ENCODE assay signal across 1 cellular context in the genomic region with DNA sequence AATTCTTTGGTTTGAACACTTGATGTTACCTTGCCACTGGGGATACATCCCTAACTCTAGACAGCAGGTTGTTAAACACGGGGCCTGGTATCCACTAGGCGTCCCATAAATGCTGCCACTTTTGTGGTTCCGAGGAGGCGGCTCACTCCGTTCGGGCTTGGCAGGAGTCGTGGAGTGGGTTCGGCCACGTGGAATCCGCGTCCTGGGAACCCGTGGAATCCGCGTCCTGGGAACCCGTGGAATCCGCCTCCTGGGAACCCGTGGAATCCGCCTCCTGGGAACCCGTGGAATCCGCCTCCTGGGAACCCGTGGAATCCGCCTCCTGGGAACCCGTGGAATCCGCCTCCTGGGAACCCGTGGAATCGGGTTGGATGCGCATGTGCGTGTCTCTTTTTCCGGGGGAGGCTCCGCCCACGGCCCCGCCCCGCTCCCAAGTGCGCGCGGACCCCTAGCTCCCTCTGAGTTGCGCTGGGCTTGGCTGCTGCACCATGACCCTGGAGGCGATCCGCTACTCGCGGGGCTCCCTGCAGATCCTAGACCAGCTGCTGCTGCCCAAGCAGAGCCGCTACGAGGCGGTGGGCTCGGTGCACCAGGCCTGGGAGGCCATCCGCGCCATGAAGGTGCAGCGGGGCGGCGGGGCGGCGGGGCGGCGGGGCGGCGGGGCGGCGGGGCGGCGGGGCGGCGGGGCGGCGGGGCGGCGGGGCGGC.
TF ChIP-seq lines count a peak whose summit lies in the region.

Gene MRI1, plus strand, starts transcription at position 422 of the 707 bp plus-strand sequence. Its CDS starts 67 bp downstream, at position 489.

TF ChIP-seq in HepG2, 621 proteins besides CTCF, POLR2A, EP300 and RAD21 (continued from another document and continues in another):
- TF ChIP-seq SKIL (CRISPR knock-in tag; IDR thresholded peaks at IDR 0.05; ENCODE audit: borderline replicate concordance): no peak
- no peak for TF ChIP-seq PHF5A (CRISPR knock-in tag; IDR thresholded peaks at IDR 0.05; ENCODE audit: low read depth, unreplicated experiment)
- no peak for TF ChIP-seq SRY (CRISPR knock-in tag; IDR thresholded peaks at IDR 0.05)
- TF ChIP-seq RAD51 (IDR thresholded peaks at IDR 0.05; ENCODE audit: borderline replicate concordance): no peak
- TF ChIP-seq ZNF281 (CRISPR knock-in tag; IDR thresholded peaks at IDR 0.05; ENCODE audit: borderline replicate concordance): no peak
- TF ChIP-seq POLR2AphosphoS2 (IDR thresholded peaks at IDR 0.05; ENCODE audit: low read depth, low read length): no peak
- no peak for TF ChIP-seq TBP (CRISPR knock-in tag; IDR thresholded peaks at IDR 0.05)
- no peak for TF ChIP-seq HOXA7 (CRISPR knock-in tag; IDR thresholded peaks at IDR 0.05)
- TF ChIP-seq MED8 (CRISPR knock-in tag; IDR thresholded peaks at IDR 0.05; ENCODE audit: insufficient replicate concordance): no peak
- TF ChIP-seq CENPX (CRISPR knock-in tag; IDR thresholded peaks at IDR 0.05): no peak
- TF ChIP-seq ZNF460 (CRISPR knock-in tag; IDR thresholded peaks at IDR 0.05; ENCODE audit: borderline replicate concordance): no peak
- TF ChIP-seq PLRG1 (conservative IDR thresholded peaks at IDR 0.05): no peak
- TF ChIP-seq, protein P1, sequence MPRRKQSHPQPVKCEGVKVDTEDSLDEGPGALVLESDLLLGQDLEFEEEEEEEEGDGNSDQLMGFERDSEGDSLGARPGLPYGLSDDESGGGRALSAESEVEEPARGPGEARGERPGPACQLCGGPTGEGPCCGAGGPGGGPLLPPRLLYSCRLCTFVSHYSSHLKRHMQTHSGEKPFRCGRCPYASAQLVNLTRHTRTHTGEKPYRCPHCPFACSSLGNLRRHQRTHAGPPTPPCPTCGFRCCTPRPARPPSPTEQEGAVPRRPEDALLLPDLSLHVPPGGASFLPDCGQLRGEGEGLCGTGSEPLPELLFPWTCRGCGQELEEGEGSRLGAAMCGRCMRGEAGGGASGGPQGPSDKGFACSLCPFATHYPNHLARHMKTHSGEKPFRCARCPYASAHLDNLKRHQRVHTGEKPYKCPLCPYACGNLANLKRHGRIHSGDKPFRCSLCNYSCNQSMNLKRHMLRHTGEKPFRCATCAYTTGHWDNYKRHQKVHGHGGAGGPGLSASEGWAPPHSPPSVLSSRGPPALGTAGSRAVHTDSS (CRISPR knock-in tag; conservative IDR thresholded peaks at IDR 0.05): no peak
- no peak for TF ChIP-seq KLF11 (CRISPR knock-in tag; IDR thresholded peaks at IDR 0.05)
- 0 out of 2 replicates have a peak, but pooled peaks have one; percentile 35 for TF ChIP-seq KLF12 (CRISPR knock-in tag; IDR thresholded peaks at IDR 0.05; ENCODE audit: borderline replicate concordance)
- TF ChIP-seq ZMYM3 (CRISPR knock-in tag; IDR thresholded peaks at IDR 0.05): no peak
- no peak for TF ChIP-seq ZNF879 (CRISPR knock-in tag; IDR thresholded peaks at IDR 0.05)
- 0 out of 2 replicates have a peak, but pooled peaks have one; percentile 18 for TF ChIP-seq RXRB (CRISPR knock-in tag; IDR thresholded peaks at IDR 0.05; ENCODE audit: borderline replicate concordance)
- no peak for TF ChIP-seq ZNF530 (CRISPR knock-in tag; IDR thresholded peaks at IDR 0.05; ENCODE audit: low read depth)
- TF ChIP-seq EZH2 (conservative IDR thresholded peaks at IDR 0.05; ENCODE audit: low read depth, low read length): no peak
- no peak for TF ChIP-seq MYNN (CRISPR knock-in tag; IDR thresholded peaks at IDR 0.05; ENCODE audit: low read depth)
- TF ChIP-seq SMYD3 (CRISPR knock-in tag; IDR thresholded peaks at IDR 0.05): no peak
- no peak; the same call in 1 of the 2 replicates for TF ChIP-seq ZSCAN25 (CRISPR knock-in tag; IDR thresholded peaks at IDR 0.05)
- TF ChIP-seq FOXC1 (CRISPR knock-in tag; IDR thresholded peaks at IDR 0.05; ENCODE audit: borderline replicate concordance): no peak
- TF ChIP-seq ZNF33A (CRISPR knock-in tag; IDR thresholded peaks at IDR 0.05; ENCODE audit: borderline replicate concordance): no peak
- TF ChIP-seq LBX2 (CRISPR knock-in tag; IDR thresholded peaks at IDR 0.05; ENCODE audit: borderline replicate concordance): no peak
- TF ChIP-seq NR2F6 (IDR thresholded peaks at IDR 0.05): no peak
- TF ChIP-seq NR2F6 (CRISPR knock-in tag; IDR thresholded peaks at IDR 0.05): no peak
- TF ChIP-seq ZNF670 (CRISPR knock-in tag; IDR thresholded peaks at IDR 0.05; ENCODE audit: borderline replicate concordance): no peak
- TF ChIP-seq THAP7 (CRISPR knock-in tag; IDR thresholded peaks at IDR 0.05): no peak
- TF ChIP-seq FIP1L1 (IDR thresholded peaks at IDR 0.05; ENCODE audit: borderline replicate concordance, insufficient read depth, low read depth, low read length): no peak
- TF ChIP-seq ZNF224 (CRISPR knock-in tag; IDR thresholded peaks at IDR 0.05): no peak
- TF ChIP-seq ZBTB42 (CRISPR knock-in tag; IDR thresholded peaks at IDR 0.05): no peak
- no peak for TF ChIP-seq MIER3 (CRISPR knock-in tag; IDR thresholded peaks at IDR 0.05; ENCODE audit: borderline replicate concordance)
- no peak for TF ChIP-seq ZBTB37 (CRISPR knock-in tag; IDR thresholded peaks at IDR 0.05)
- TF ChIP-seq FOXK2 (IDR thresholded peaks at IDR 0.05): no peak
- no peak for TF ChIP-seq MLLT10 (CRISPR knock-in tag; IDR thresholded peaks at IDR 0.05)
- TF ChIP-seq POLR2G (IDR thresholded peaks at IDR 0.05; ENCODE audit: low read depth, low read length): peak; percentile 76
- no peak for TF ChIP-seq ZNF44 (CRISPR knock-in tag; IDR thresholded peaks at IDR 0.05)
- no peak for TF ChIP-seq ZBTB7A (CRISPR knock-in tag; IDR thresholded peaks at IDR 0.05)
- TF ChIP-seq ZNF160 (CRISPR knock-in tag; IDR thresholded peaks at IDR 0.05): no peak
- TF ChIP-seq, protein P2, sequence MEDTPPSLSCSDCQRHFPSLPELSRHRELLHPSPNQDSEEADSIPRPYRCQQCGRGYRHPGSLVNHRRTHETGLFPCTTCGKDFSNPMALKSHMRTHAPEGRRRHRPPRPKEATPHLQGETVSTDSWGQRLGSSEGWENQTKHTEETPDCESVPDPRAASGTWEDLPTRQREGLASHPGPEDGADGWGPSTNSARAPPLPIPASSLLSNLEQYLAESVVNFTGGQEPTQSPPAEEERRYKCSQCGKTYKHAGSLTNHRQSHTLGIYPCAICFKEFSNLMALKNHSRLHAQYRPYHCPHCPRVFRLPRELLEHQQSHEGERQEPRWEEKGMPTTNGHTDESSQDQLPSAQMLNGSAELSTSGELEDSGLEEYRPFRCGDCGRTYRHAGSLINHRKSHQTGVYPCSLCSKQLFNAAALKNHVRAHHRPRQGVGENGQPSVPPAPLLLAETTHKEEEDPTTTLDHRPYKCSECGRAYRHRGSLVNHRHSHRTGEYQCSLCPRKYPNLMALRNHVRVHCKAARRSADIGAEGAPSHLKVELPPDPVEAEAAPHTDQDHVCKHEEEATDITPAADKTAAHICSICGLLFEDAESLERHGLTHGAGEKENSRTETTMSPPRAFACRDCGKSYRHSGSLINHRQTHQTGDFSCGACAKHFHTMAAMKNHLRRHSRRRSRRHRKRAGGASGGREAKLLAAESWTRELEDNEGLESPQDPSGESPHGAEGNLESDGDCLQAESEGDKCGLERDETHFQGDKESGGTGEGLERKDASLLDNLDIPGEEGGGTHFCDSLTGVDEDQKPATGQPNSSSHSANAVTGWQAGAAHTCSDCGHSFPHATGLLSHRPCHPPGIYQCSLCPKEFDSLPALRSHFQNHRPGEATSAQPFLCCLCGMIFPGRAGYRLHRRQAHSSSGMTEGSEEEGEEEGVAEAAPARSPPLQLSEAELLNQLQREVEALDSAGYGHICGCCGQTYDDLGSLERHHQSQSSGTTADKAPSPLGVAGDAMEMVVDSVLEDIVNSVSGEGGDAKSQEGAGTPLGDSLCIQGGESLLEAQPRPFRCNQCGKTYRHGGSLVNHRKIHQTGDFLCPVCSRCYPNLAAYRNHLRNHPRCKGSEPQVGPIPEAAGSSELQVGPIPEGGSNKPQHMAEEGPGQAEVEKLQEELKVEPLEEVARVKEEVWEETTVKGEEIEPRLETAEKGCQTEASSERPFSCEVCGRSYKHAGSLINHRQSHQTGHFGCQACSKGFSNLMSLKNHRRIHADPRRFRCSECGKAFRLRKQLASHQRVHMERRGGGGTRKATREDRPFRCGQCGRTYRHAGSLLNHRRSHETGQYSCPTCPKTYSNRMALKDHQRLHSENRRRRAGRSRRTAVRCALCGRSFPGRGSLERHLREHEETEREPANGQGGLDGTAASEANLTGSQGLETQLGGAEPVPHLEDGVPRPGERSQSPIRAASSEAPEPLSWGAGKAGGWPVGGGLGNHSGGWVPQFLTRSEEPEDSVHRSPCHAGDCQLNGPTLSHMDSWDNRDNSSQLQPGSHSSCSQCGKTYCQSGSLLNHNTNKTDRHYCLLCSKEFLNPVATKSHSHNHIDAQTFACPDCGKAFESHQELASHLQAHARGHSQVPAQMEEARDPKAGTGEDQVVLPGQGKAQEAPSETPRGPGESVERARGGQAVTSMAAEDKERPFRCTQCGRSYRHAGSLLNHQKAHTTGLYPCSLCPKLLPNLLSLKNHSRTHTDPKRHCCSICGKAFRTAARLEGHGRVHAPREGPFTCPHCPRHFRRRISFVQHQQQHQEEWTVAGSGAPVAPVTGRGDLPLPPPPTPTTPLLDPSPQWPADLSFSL (CRISPR knock-in tag; IDR thresholded peaks at IDR 0.05): no peak
- TF ChIP-seq ZBTB20 (CRISPR knock-in tag; IDR thresholded peaks at IDR 0.05; ENCODE audit: borderline replicate concordance, low read depth): no peak
- TF ChIP-seq, protein P3, sequence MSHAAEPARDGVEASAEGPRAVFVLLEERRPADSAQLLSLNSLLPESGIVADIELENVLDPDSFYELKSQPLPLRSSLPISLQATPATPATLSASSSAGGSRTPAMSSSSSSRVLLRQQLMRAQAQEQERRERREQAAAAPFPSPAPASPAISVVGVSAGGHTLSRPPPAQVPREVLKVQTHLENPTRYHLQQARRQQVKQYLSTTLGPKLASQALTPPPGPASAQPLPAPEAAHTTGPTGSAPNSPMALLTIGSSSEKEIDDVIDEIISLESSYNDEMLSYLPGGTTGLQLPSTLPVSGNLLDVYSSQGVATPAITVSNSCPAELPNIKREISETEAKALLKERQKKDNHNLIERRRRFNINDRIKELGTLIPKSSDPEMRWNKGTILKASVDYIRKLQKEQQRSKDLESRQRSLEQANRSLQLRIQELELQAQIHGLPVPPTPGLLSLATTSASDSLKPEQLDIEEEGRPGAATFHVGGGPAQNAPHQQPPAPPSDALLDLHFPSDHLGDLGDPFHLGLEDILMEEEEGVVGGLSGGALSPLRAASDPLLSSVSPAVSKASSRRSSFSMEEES (CRISPR knock-in tag; IDR thresholded peaks at IDR 0.05): no peak
